Comparison of ENCODE assay signal across 9 cellular contexts in the genomic region with DNA sequence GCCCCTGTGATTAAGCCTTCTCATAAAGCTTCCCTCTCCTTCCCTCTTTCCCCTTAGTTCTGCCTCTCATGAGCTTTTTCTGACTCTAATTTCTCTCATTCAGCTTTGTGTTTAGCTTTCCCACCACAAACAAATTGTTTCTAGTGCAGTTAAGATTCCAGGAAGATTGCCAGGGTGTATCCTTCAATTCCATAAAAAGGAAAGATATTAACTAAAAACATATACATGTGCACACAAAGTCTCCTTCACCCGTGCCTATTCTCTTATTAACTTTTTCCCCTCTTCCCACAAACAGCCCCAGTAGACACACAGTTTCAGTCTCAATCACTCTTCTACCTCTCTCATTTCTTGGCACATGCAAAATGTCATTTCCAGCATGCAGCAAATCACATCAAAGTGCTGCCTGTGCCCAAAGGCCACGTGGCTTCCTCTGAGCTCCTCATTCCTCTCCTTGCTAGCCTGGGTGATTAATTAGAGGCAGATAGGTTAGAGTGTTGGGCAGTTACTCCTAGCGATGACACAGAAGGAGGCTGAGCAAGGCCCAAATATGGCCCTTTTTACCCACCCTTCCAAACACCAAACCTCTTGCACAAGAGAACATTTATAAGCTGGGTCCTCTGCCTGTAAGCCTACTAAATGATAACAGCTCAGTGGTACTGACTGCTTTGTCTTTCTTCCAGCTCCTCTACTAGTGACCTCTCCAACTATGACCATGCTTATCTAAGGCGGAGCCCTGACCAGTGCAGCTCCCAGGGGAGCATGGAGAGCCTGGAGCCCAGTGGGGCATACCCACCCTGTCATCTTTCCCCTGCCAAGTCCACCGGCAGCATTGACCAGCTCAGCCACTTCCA.
DNase-seq lines count a peak whose midpoint lies in the region; ATAC-seq, FAIRE-seq and TF ChIP-seq lines count a peak whose summit lies in the region.
"Had no signal": no experiment of that assay in that cellular context is flagged by ENCODE, and none has a peak within 500 bp of the region (broad histone marks: within the 10 kb centered on the region; RNA-seq: fewer than 3 reads in every experiment).

No MANE protein-coding gene starts in this region.

- peak; percentile 46 for ATAC-seq in GM18909 (IDR thresholded peaks at IDR 0.05; ENCODE audit: poor library complexity, unreplicated experiment)

- peaks cover 7% of the 10 kb centered on the region for H3K36me3 ChIP-seq in MG63

- no peak overlapping the region for H3K4me3 Mint-ChIP-seq in immature natural killer cell

- no peak for FAIRE-seq in GM12892 (lab: Jason Lieb, UNC)

- peak; percentile 55 for DNase-seq in MG63
- peak; percentile 96 for DNase-seq in fibroblast of peridontal ligament (ENCODE audit: extremely low read depth)
- peak in 2 of 3 donors; percentile 7 to 43 for DNase-seq in stimulated activated CD4-positive, alpha-beta T cell treated with anti-CD3 and anti-CD28 coated beads, TNF-alpha, amount 100 ng/mL, for 48 hours (ENCODE audit: low read depth in 3 of 3)
- no peak for DNase-seq in UCSD-AML1 (lab: John Stamatoyannopoulos, UW; ENCODE audit: unreplicated experiment)
- DNase-seq in immature natural killer cell = no peak
- no peak for DNase-seq in NCI-H1930 (lab: John Stamatoyannopoulos, UW)
- no peak for DNase-seq in GM12892 (ENCODE audit: insufficient read length)

- H3K27ac Mint-ChIP-seq in immature natural killer cell = no peak overlapping the region

- H3K9me3 Mint-ChIP-seq in immature natural killer cell = no peaks in the 10 kb centered on the region

- H3K4me1 Mint-ChIP-seq in immature natural killer cell = no peaks in the 10 kb centered on the region

- no peaks in the 10 kb centered on the region for H3K27me3 ChIP-seq in MG63
- H3K27me3 ChIP-seq: cardiac muscle cell had no signal

- peaks cover 2 to 9% (median 7%) of the 10 kb centered on the region in 3 donors for H3K27me3 Mint-ChIP-seq in immature natural killer cell (ENCODE audit: low read depth in 3 of 3)

- H3K4me3 ChIP-seq in MG63 = no peak overlapping the region
- H3K4me3 ChIP-seq: cardiac muscle cell had no signal

- no peak for TF ChIP-seq POLR2A in GM12892 (IDR thresholded peaks at IDR 0.05; ENCODE audit: low read depth, low read length)

- H3K9me3 ChIP-seq in MG63 = no peaks in the 10 kb centered on the region

- no peaks in the 10 kb centered on the region for H3K36me3 Mint-ChIP-seq in immature natural killer cell

Comparison
In these comparisons a context has a peak if more than half of its experiments do, and no peak if none do; other contexts are left out.
1. DNase-seq: peak in MG63 (single experiment), fibroblast of peridontal ligament (single experiment) and stimulated activated CD4-positive, alpha-beta T cell treated with anti-CD3 and anti-CD28 coated beads, TNF-alpha, amount 100 ng/mL, for 48 hours (2 of 3); none in UCSD-AML1 (single experiment), immature natural killer cell (0 of 3), NCI-H1930 (0 of 2) and GM12892 (single experiment).